19 cellular contexts compared by ENCODE assay signal in the genomic region with DNA sequence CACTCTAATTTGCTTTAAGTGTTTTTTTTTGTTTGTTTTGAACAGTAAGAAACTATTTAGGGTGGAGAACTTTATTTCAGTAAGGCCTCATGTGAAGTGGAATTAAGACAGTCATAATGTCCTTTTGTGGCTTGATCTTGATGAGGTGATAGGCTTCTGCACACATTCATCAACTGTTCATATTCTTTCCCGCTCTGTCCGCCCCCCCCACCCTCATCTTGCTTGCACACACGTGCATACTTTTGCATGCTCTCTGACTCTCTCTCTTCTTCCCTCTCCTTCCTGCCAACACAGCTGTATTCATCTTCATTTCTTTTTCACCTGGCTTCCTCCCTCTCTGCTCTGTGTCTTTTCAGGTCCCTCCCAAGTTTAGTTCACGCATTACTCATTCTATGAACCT.
DNase-seq lines count a peak whose midpoint lies in the region; ATAC-seq and TF ChIP-seq lines count a peak whose summit lies in the region.
"Had no signal": no experiment of that assay in that cellular context is flagged by ENCODE, and none has a peak within 500 bp of the region (broad histone marks: within the 10 kb centered on the region; RNA-seq: fewer than 3 reads in every experiment).

No MANE protein-coding gene starts in this region.

- no peak overlapping the region for H2AFZ ChIP-seq in OCI-LY1 (ENCODE audit: low read length)

- H4K20me1 ChIP-seq in DOHH2 (ENCODE audit: control insufficient read depth, insufficient read depth, low read depth, low read length) (no peaks in the 10 kb centered on the region), OCI-LY1 (ENCODE audit: insufficient read depth, low read length) (no peaks in the 10 kb centered on the region)

- H3K4me2 ChIP-seq in DOHH2 (ENCODE audit: low read length) (peak overlapping the region; percentile 76), OCI-LY1 (ENCODE audit: low read length) (peak overlapping the region; percentile 34; the same call in 1 of the 2 replicates)
- H3K4me2 ChIP-seq: A549 had no signal

- no peaks in the 10 kb centered on the region for H3K27me3 ChIP-seq in DOHH2 (ENCODE audit: control insufficient read depth, low read length)
- no peaks in the 10 kb centered on the region for H3K27me3 ChIP-seq in OCI-LY1 (ENCODE audit: insufficient read depth, low read length)
- H3K27me3 ChIP-seq: BE2C, MG63 had no signal

- no peak overlapping the region for H3K4me3 Mint-ChIP-seq in activated CD8-positive, alpha-beta T cell treated with anti-CD3 and anti-CD28 coated beads for 36 hours
- no peak overlapping the region for H3K4me3 Mint-ChIP-seq in activated CD8-positive, alpha-beta T cell treated with anti-CD3 and anti-CD28 coated beads, Interleukin-2, amount 10 ng/mL, durations not matched to agents 7 days and 5 days
- no peak overlapping the region for H3K4me3 Mint-ChIP-seq in stimulated activated memory B cell treated with anti-CD40 and anti-IgM and Interleukin-4, amounts not matched to agents 10 μg/mL and 1 μg/mL and 100 μg/mL, for 72 hours
- H3K4me3 Mint-ChIP-seq: CD4-positive, CD25-positive, alpha-beta regulatory T cell; HFFc6 had no signal

- no peaks in the 10 kb centered on the region for H3K9me3 Mint-ChIP-seq in activated CD8-positive, alpha-beta T cell treated with anti-CD3 and anti-CD28 coated beads for 36 hours
- no peaks in the 10 kb centered on the region for H3K9me3 Mint-ChIP-seq in activated CD8-positive, alpha-beta T cell treated with anti-CD3 and anti-CD28 coated beads, Interleukin-2, amount 10 ng/mL, durations not matched to agents 7 days and 5 days (ENCODE audit: insufficient read depth)
- peaks cover 2% of the 10 kb centered on the region for H3K9me3 Mint-ChIP-seq in stimulated activated memory B cell treated with anti-CD40 and anti-IgM and Interleukin-4, amounts not matched to agents 10 μg/mL and 1 μg/mL and 100 μg/mL, for 72 hours

- no peak overlapping the region for H3K27ac Mint-ChIP-seq in activated CD8-positive, alpha-beta T cell treated with anti-CD3 and anti-CD28 coated beads for 36 hours
- no peak overlapping the region for H3K27ac Mint-ChIP-seq in activated CD8-positive, alpha-beta T cell treated with anti-CD3 and anti-CD28 coated beads, Interleukin-2, amount 10 ng/mL, durations not matched to agents 7 days and 5 days
- no peak overlapping the region for H3K27ac Mint-ChIP-seq in stimulated activated memory B cell treated with anti-CD40 and anti-IgM and Interleukin-4, amounts not matched to agents 10 μg/mL and 1 μg/mL and 100 μg/mL, for 72 hours
- H3K27ac Mint-ChIP-seq: CD4-positive, CD25-positive, alpha-beta regulatory T cell; HFFc6 had no signal

- H3K4me3 ChIP-seq in DOHH2 (ENCODE audit: low read length), result peak overlapping the region; percentile 62
- no peak overlapping the region for H3K4me3 ChIP-seq in OCI-LY1 (ENCODE audit: low read depth, low read length, poor library complexity, severe bottlenecking)
- H3K4me3 ChIP-seq: A549, MG63 had no signal

- H3K9me2 ChIP-seq in DOHH2 (replicated peaks; ENCODE audit: control insufficient read depth, low read length) (no peaks in the 10 kb centered on the region), OCI-LY1 (ENCODE audit: low read depth, low read length) (no peaks in the 10 kb centered on the region)

- H3K36me3 ChIP-seq in DOHH2 (ENCODE audit: control insufficient read depth, low read length), result peaks cover 12% of the 10 kb centered on the region; the same call in 1 of the 2 replicates
- peaks cover 8% of the 10 kb centered on the region; the same call in 1 of the 2 replicates for H3K36me3 ChIP-seq in OCI-LY1 (ENCODE audit: insufficient read depth, low read length)
- H3K36me3 ChIP-seq: BE2C, MG63 had no signal

- H3K79me2 ChIP-seq in DOHH2 (ENCODE audit: control insufficient read depth, low read length) (peaks cover 65% of the 10 kb centered on the region), OCI-LY1 (ENCODE audit: insufficient read depth, low read length) (peaks cover 16% of the 10 kb centered on the region)

- POLR2A ChIA-PET in activated CD8-positive, alpha-beta T cell treated with anti-CD3 and anti-CD28 coated beads for 36 hours (lab: Charles Lee), result no interaction called here
- POLR2A ChIA-PET in activated CD8-positive, alpha-beta T cell treated with anti-CD3 and anti-CD28 coated beads, Interleukin-2, amount 10 ng/mL, durations not matched to agents 7 days and 5 days (lab: Charles Lee), result no interaction called here

- H3K27me3 Mint-ChIP-seq in activated CD8-positive, alpha-beta T cell treated with anti-CD3 and anti-CD28 coated beads for 36 hours, result peaks cover 3% of the 10 kb centered on the region
- H3K27me3 Mint-ChIP-seq in activated CD8-positive, alpha-beta T cell treated with anti-CD3 and anti-CD28 coated beads, Interleukin-2, amount 10 ng/mL, durations not matched to agents 7 days and 5 days (ENCODE audit: low read depth), result peaks cover 4% of the 10 kb centered on the region
- H3K27me3 Mint-ChIP-seq in stimulated activated memory B cell treated with anti-CD40 and anti-IgM and Interleukin-4, amounts not matched to agents 10 μg/mL and 1 μg/mL and 100 μg/mL, for 72 hours, result no peaks in the 10 kb centered on the region
- H3K27me3 Mint-ChIP-seq: CD4-positive, CD25-positive, alpha-beta regulatory T cell had no signal

- no peak for ATAC-seq in activated CD8-positive, alpha-beta T cell treated with anti-CD3 and anti-CD28 coated beads for 36 hours
- ATAC-seq in activated CD8-positive, alpha-beta T cell treated with anti-CD3 and anti-CD28 coated beads, Interleukin-2, amount 10 ng/mL, durations not matched to agents 7 days and 5 days, result no peak
- ATAC-seq in stimulated activated memory B cell treated with anti-CD40 and anti-IgM and Interleukin-4, amounts not matched to agents 10 μg/mL and 1 μg/mL and 100 μg/mL, for 72 hours, result peak; percentile 39
- ATAC-seq: A549 had no signal

- CTCF ChIA-PET in activated CD8-positive, alpha-beta T cell treated with anti-CD3 and anti-CD28 coated beads for 36 hours (lab: Charles Lee), result no interaction called here
- CTCF ChIA-PET in activated CD8-positive, alpha-beta T cell treated with anti-CD3 and anti-CD28 coated beads, Interleukin-2, amount 10 ng/mL, durations not matched to agents 7 days and 5 days (lab: Charles Lee), result no interaction called here

- H3K4me1 ChIP-seq in DOHH2 (ENCODE audit: control insufficient read depth, low read length), result peaks cover 93% of the 10 kb centered on the region
- H3K4me1 ChIP-seq in OCI-LY1 (ENCODE audit: insufficient read depth, low read length, severe bottlenecking), result peaks cover 61% of the 10 kb centered on the region
- H3K4me1 ChIP-seq: A549 had no signal

- H3K36me3 Mint-ChIP-seq in activated CD8-positive, alpha-beta T cell treated with anti-CD3 and anti-CD28 coated beads for 36 hours (ENCODE audit: low read depth), result no peaks in the 10 kb centered on the region
- no peaks in the 10 kb centered on the region for H3K36me3 Mint-ChIP-seq in activated CD8-positive, alpha-beta T cell treated with anti-CD3 and anti-CD28 coated beads, Interleukin-2, amount 10 ng/mL, durations not matched to agents 7 days and 5 days (ENCODE audit: low read depth)
- H3K36me3 Mint-ChIP-seq in stimulated activated memory B cell treated with anti-CD40 and anti-IgM and Interleukin-4, amounts not matched to agents 10 μg/mL and 1 μg/mL and 100 μg/mL, for 72 hours, result no peaks in the 10 kb centered on the region
- H3K36me3 Mint-ChIP-seq: CD4-positive, CD25-positive, alpha-beta regulatory T cell had no signal

- H3K27ac ChIP-seq in DOHH2 (ENCODE audit: low read depth, low read length) (peak overlapping the region; percentile 86), OCI-LY1 (ENCODE audit: low read depth, low read length, poor library complexity, severe bottlenecking) (peak overlapping the region; percentile 51)
- H3K27ac ChIP-seq: A549 had no signal

- H3K9me3 ChIP-seq in DOHH2 (ENCODE audit: control insufficient read depth, insufficient read depth, low read length) (peaks cover 25% of the 10 kb centered on the region), OCI-LY1 (ENCODE audit: low read length) (peaks cover 10% of the 10 kb centered on the region)
- H3K9me3 ChIP-seq: BE2C, MG63 had no signal

- no peaks in the 10 kb centered on the region for H3K4me1 Mint-ChIP-seq in activated CD8-positive, alpha-beta T cell treated with anti-CD3 and anti-CD28 coated beads for 36 hours (ENCODE audit: low read depth)
- H3K4me1 Mint-ChIP-seq in activated CD8-positive, alpha-beta T cell treated with anti-CD3 and anti-CD28 coated beads, Interleukin-2, amount 10 ng/mL, durations not matched to agents 7 days and 5 days (ENCODE audit: low read depth), result no peaks in the 10 kb centered on the region
- H3K4me1 Mint-ChIP-seq in stimulated activated memory B cell treated with anti-CD40 and anti-IgM and Interleukin-4, amounts not matched to agents 10 μg/mL and 1 μg/mL and 100 μg/mL, for 72 hours, result peaks cover 37% of the 10 kb centered on the region
- H3K4me1 Mint-ChIP-seq: CD4-positive, CD25-positive, alpha-beta regulatory T cell had no signal

- H3F3A ChIP-seq in DOHH2 (ENCODE audit: control insufficient read depth, insufficient read depth) (peaks cover 32% of the 10 kb centered on the region), OCI-LY1 (ENCODE audit: insufficient read depth, low read length) (no peaks in the 10 kb centered on the region)

- intact Hi-C loops in activated CD8-positive, alpha-beta T cell treated with anti-CD3 and anti-CD28 coated beads for 36 hours (cut with micrococcal nuclease), result no loop called here

- TF ChIP-seq CTCF in activated CD8-positive, alpha-beta T cell treated with anti-CD3 and anti-CD28 coated beads for 36 hours (IDR thresholded peaks at IDR 0.05), result no peak
- TF ChIP-seq CTCF in DOHH2 (IDR thresholded peaks at IDR 0.05; ENCODE audit: low read depth, low read length, poor library complexity, severe bottlenecking) (no peak), OCI-LY1 (IDR thresholded peaks at IDR 0.05; ENCODE audit: low read length) (no peak)

- no peak overlapping the region; the same call in 1 of the 2 replicates for H3K9ac ChIP-seq in OCI-LY1 (ENCODE audit: low read length)

- DNase-seq in activated CD8-positive, alpha-beta T cell treated with anti-CD3 and anti-CD28 coated beads for 36 hours, result peak; percentile 13
- no peak for DNase-seq in activated CD8-positive, alpha-beta T cell treated with anti-CD3 and anti-CD28 coated beads, Interleukin-2, amount 10 ng/mL, durations not matched to agents 7 days and 5 days
- DNase-seq in NCI-H1105 (lab: John Stamatoyannopoulos, UW), result no peak
- no peak for DNase-seq in GM19238 (ENCODE audit: insufficient read length, low spot score)
- DNase-seq: BE2C; CD4-positive, CD25-positive, alpha-beta regulatory T cell; DMS79; HFFc6; MG63; NCI-H1092; NCI-H1436 treated with DMSO at 0.1 percent for 48 hours; NCI-H2081; NCI-H446; NCI-H526; Right ventricle myocardium superior had no signal
